Comparison of ENCODE assay signal across 32 cellular contexts in genomic region chr7:108144931-108145330, GRCh38. TPM values are rescaled to one million over a fixed set of nuclear protein-coding genes. Genes with fewer than 3 reads are reported as not detected.
"Had no signal": no experiment of that assay in that cellular context is flagged by ENCODE, and none has a peak within 500 bp of the region (broad histone marks: within the 10 kb centered on the region; RNA-seq: fewer than 3 reads in every experiment).

No MANE protein-coding gene starts in this region.

- H3K4me1 ChIP-seq: adrenal gland, body of pancreas, breast epithelium, Peyer's patch had no signal

- ATAC-seq: activated naive CD4-positive, alpha-beta T cell treated with anti-CD3 and anti-CD28 coated beads, Interleukin-2, amount 50 U/mL, for 72 hours; activated T-cell treated with anti-CD3 and anti-CD28 coated beads, Interleukin-2, amount 50 U/mL, for 4 hours; body of pancreas had no signal

- H3K4me3 ChIP-seq: adrenal gland, body of pancreas, breast epithelium, MG63, Peyer's patch had no signal

- H3K27me3 ChIP-seq: adrenal gland, body of pancreas, breast epithelium, MG63, Peyer's patch had no signal

- H3K27ac ChIP-seq: adrenal gland, body of pancreas, breast epithelium, Peyer's patch, RWPE1 had no signal

- H3K9me3 Mint-ChIP-seq: activated B cell treated with CpG ODN at 0.5 μM for 24 hours; activated CD4-positive, alpha-beta memory T cell treated with anti-CD3 and anti-CD28 coated beads for 36 hours; activated naive CD4-positive, alpha-beta T cell treated with anti-CD3 and anti-CD28 coated beads for 36 hours; activated naive CD4-positive, alpha-beta T cell treated with anti-CD3 and anti-CD28 coated beads, Interleukin-2, amount 50 U/mL, for 72 hours; activated T-cell treated with anti-CD3 and anti-CD28 coated beads, Interleukin-2, amount 50 U/mL, for 4 hours; activated T-helper 1 cell treated with anti-CD3 and anti-CD28 coated beads, Interleukin-12 subunit alpha, Interleukin-12 subunit beta, Interleukin-2, Interleukin-4 antibody, amounts not matched to agents 30 ng/mL and 10 ng/mL and 1 ng/mL, durations not matched to agents 14 hours and 24 hours and 36 hours had no signal

- H3K4me3 Mint-ChIP-seq: activated B cell treated with CpG ODN at 0.5 μM for 24 hours; activated CD4-positive, alpha-beta memory T cell treated with anti-CD3 and anti-CD28 coated beads for 36 hours; activated naive CD4-positive, alpha-beta T cell treated with anti-CD3 and anti-CD28 coated beads for 36 hours; activated T-cell treated with anti-CD3 and anti-CD28 coated beads, Interleukin-2, amount 50 U/mL, for 4 hours; activated T-helper 1 cell treated with anti-CD3 and anti-CD28 coated beads, Interleukin-12 subunit alpha, Interleukin-12 subunit beta, Interleukin-2, Interleukin-4 antibody, amounts not matched to agents 30 ng/mL and 10 ng/mL and 1 ng/mL, durations not matched to agents 14 hours and 24 hours and 36 hours had no signal

- H3K4me1 Mint-ChIP-seq: activated B cell treated with CpG ODN at 0.5 μM for 24 hours had no signal

- H3K36me3 Mint-ChIP-seq: activated CD4-positive, alpha-beta memory T cell treated with anti-CD3 and anti-CD28 coated beads for 36 hours; activated naive CD4-positive, alpha-beta T cell treated with anti-CD3 and anti-CD28 coated beads, Interleukin-2, amount 50 U/mL, for 72 hours had no signal

- H3K9me3 ChIP-seq: adrenal gland, body of pancreas, breast epithelium, MG63, Peyer's patch had no signal

- H3K27ac Mint-ChIP-seq: activated B cell treated with CpG ODN at 0.5 μM for 24 hours; activated CD4-positive, alpha-beta memory T cell treated with anti-CD3 and anti-CD28 coated beads for 36 hours; activated naive CD4-positive, alpha-beta T cell treated with anti-CD3 and anti-CD28 coated beads for 36 hours; activated naive CD4-positive, alpha-beta T cell treated with anti-CD3 and anti-CD28 coated beads, Interleukin-2, amount 50 U/mL, for 72 hours; activated T-helper 1 cell treated with anti-CD3 and anti-CD28 coated beads, Interleukin-12 subunit alpha, Interleukin-12 subunit beta, Interleukin-2, Interleukin-4 antibody, amounts not matched to agents 30 ng/mL and 10 ng/mL and 1 ng/mL, durations not matched to agents 14 hours and 24 hours and 36 hours had no signal

- DNase-seq: activated B cell treated with CpG ODN at 0.5 μM for 24 hours; activated CD4-positive, alpha-beta memory T cell treated with anti-CD3 and anti-CD28 coated beads for 36 hours; activated CD4-positive, alpha-beta T cell treated with anti-CD3 and anti-CD28 coated beads for 4 hours; activated CD4-positive, alpha-beta T cell treated with anti-CD3 and anti-CD28 coated beads, Interleukin-2, amount 50 U/mL, for 1 hour; activated CD4-positive, CD25-positive, alpha-beta regulatory T cell treated with anti-CD3 and anti-CD28 coated beads, Interleukin-2, amount 50 U/mL, for 72 hours; activated CD8-positive, alpha-beta memory T cell treated with anti-CD3 and anti-CD28 coated beads, Interleukin-2, amount 50 U/mL, for 4 hours; activated gamma-delta T cell treated with Interleukin-2 at 50 U/mL for 16 hours; activated naive CD4-positive, alpha-beta T cell treated with anti-CD3 and anti-CD28 coated beads for 36 hours; activated T-cell treated with anti-CD3 and anti-CD28 coated beads for 4 hours; activated T-cell treated with anti-CD3 and anti-CD28 coated beads, Interleukin-2, amount 50 U/mL, for 4 hours; adrenal gland; body of pancreas; Kasumi-1; MG63; NCI-H1048; NCI-H1105 treated with DMSO at 0.1 percent for 48 hours; NCI-H1436; NCI-H1694; NCI-H1930; NCI-H2081 treated with DMSO at 0.1 percent for 48 hours; NCI-H345; NCI-H524 treated with DMSO at 0.1 percent for 48 hours; Peyer's patch; Right ventricle myocardium superior; SW 1271; T-helper 1 cell; T-helper 2 cell; T-helper 9 cell had no signal

- H3K36me3 ChIP-seq: adrenal gland, breast epithelium, MG63, Peyer's patch had no signal

RNA-seq across cellular contexts. Expression of gene LAMB4, which starts 14.8 kb away (rescaled TPM):
- total RNA-seq: activated B cell treated with CpG ODN at 0.5 μM for 24 hours; activated CD4-positive, alpha-beta memory T cell treated with anti-CD3 and anti-CD28 coated beads for 36 hours; activated naive CD4-positive, alpha-beta T cell treated with anti-CD3 and anti-CD28 coated beads for 36 hours; activated naive CD4-positive, alpha-beta T cell treated with anti-CD3 and anti-CD28 coated beads, Interleukin-2, amount 50 U/mL, for 72 hours; activated T-cell treated with anti-CD3 and anti-CD28 coated beads, Interleukin-2, amount 50 U/mL, for 4 hours; activated T-helper 1 cell treated with anti-CD3 and anti-CD28 coated beads, Interleukin-12 subunit alpha, Interleukin-12 subunit beta, Interleukin-2, Interleukin-4 antibody, amounts not matched to agents 30 ng/mL and 10 ng/mL and 1 ng/mL, durations not matched to agents 14 hours and 24 hours and 36 hours had no signal
